ENCODE assay signal across 15 cellular contexts in the genomic region with DNA sequence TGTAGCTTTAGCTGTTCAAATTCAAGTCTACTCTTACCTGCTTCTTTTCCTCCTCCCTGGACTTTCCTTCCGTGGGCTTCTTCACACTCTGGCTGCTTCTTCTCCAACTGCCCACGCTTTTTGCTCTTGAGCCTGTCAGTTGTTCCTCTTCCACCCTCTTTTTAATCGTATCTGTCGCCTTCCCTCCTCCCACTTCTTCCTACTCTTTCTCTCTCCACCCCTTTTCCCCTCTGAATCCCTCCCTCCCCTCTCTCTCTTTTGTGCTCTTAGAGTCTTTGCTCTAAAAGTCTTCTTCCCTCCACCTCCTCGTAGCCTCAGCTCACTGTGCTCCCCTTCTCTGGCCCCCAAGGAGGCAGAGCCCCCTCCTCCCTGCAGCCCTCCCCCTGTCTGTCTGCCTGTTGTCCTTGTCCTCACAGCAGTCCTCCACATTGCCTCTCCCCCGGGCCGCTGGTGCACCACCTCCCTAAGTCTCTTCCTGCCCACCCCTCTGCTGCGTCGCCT. TPM values are rescaled to one million over a fixed set of nuclear protein-coding genes. Genes with fewer than 3 reads are reported as not detected.
DNase-seq lines count a peak whose midpoint lies in the region; ATAC-seq, FAIRE-seq and TF ChIP-seq lines count a peak whose summit lies in the region.
"Had no signal": no experiment of that assay in that cellular context is flagged by ENCODE, and none has a peak within 500 bp of the region (broad histone marks: within the 10 kb centered on the region; RNA-seq: fewer than 3 reads in every experiment).

No MANE protein-coding gene starts in this region.

- TF ChIP-seq EP300 in H1 (IDR thresholded peaks at IDR 0.05; ENCODE audit: borderline replicate concordance in 1 of 2, low read depth in 2 of 2, low read length in 2 of 2) = no peak

- H4K20me1 ChIP-seq in Loucy (ENCODE audit: insufficient read depth, low read length, poor library complexity, severe bottlenecking) = no peaks in the 10 kb centered on the region
- no peaks in the 10 kb centered on the region for H4K20me1 ChIP-seq in H1 (replicated peaks in 1 of 2; ENCODE audit: control insufficient read depth in 1 of 2, insufficient read depth in 2 of 2, low read length in 2 of 2)

- H3K4ac ChIP-seq in H1 (replicated peaks; ENCODE audit: insufficient read length, low read depth, low read length) = no peak overlapping the region

- H3K23me2 ChIP-seq in H1 (ENCODE audit: low read depth, low read length) = 0 out of 2 replicates have a peak, but pooled peaks cover 3% of the 10 kb centered on the region

- H3K27me3 ChIP-seq in Loucy (ENCODE audit: insufficient read depth, low read length, poor library complexity, severe bottlenecking) = no peaks in the 10 kb centered on the region
- H3K27me3 ChIP-seq in H1 (replicated peaks in 1 of 4; ENCODE audit: control insufficient read depth in 3 of 4, extremely low read depth in 1 of 4, insufficient read depth in 3 of 4, low read length in 3 of 4) = peaks cover 0 to 2% (median 0%) of the 10 kb centered on the region in 4 experiments; a peak in 1 of 7 replicates
- no peaks in the 10 kb centered on the region for H3K27me3 ChIP-seq in lung (ENCODE audit: control insufficient read depth, insufficient read depth)
- no peaks in the 10 kb centered on the region for H3K27me3 ChIP-seq in tibial artery

- ATAC-seq in lung (ENCODE audit: insufficient read depth, low FRiP score) (no peak), HG03565 (IDR thresholded peaks at IDR 0.05; ENCODE audit: unreplicated experiment) (no peak), GM21447 (IDR thresholded peaks at IDR 0.05; ENCODE audit: unreplicated experiment) (no peak)
- ATAC-seq: esophagus mucosa had no signal

- peak overlapping the region; percentile 26 for H2AFZ ChIP-seq in Loucy (ENCODE audit: low read length)
- peak overlapping the region; percentile 79 for H2AFZ ChIP-seq in H1 (ENCODE audit: low read length)

- no peak overlapping the region for H3K23ac ChIP-seq in H1 (ENCODE audit: insufficient read length)

- H3K27ac ChIP-seq in H1 (ENCODE audit: low read depth, low read length) (no peak overlapping the region), lung (ENCODE audit: low read depth in 1 of 2, low read length in 1 of 2) (peak overlapping the region in 1 of 2 donors; percentile 2), tibial artery (peak overlapping the region; percentile 86 to 89)
- H3K27ac ChIP-seq: C4-2B had no signal

- CTCF ChIA-PET in H1 (lab: Charles Lee; ENCODE audit: partially characterized antibody) = interaction anchor here (1.0 kb wide), 1 partner anchor 48 kb away, joined by 3 read pairs; no protein-coding TSS in a partner anchor

- H4K91ac ChIP-seq in H1 (replicated peaks; ENCODE audit: insufficient read length, low read length) = no peak overlapping the region

- peak overlapping the region; percentile 40; the same call in 1 of the 2 replicates for H2BK5ac ChIP-seq in H1 (ENCODE audit: low read depth, low read length)

- H3K79me1 ChIP-seq in H1 (ENCODE audit: low read depth, low read length) = no peaks in the 10 kb centered on the region

- H3K4me2 ChIP-seq in Loucy (ENCODE audit: low read depth, low read length, poor library complexity, severe bottlenecking) (peak overlapping the region; percentile 63), H1 (ENCODE audit: insufficient read depth in 1 of 2, low read depth in 2 of 2, low read length in 2 of 2) (peak overlapping the region; percentile 44 to 61)

- H3K9ac ChIP-seq in Loucy (ENCODE audit: low read depth, low read length, poor library complexity, severe bottlenecking) (no peak overlapping the region), H1 (replicated peaks in 1 of 4; ENCODE audit: extremely low read depth in 1 of 4, low read depth in 3 of 4, low read length in 3 of 4) (no peak overlapping the region)

- no peaks in the 10 kb centered on the region for H3K9me2 ChIP-seq in Loucy (replicated peaks; ENCODE audit: low read depth, low read length)

- H3K79me2 ChIP-seq in Loucy (ENCODE audit: insufficient read depth, low read length) = no peaks in the 10 kb centered on the region
- H3K79me2 ChIP-seq in H1 (ENCODE audit: control insufficient read depth in 1 of 2, insufficient read depth in 2 of 2, low read length in 2 of 2) = no peaks in the 10 kb centered on the region

- no peaks in the 10 kb centered on the region for H3F3A ChIP-seq in Loucy (ENCODE audit: low read depth)

- POLR2A ChIA-PET in H1 (lab: Charles Lee; ENCODE audit: partially characterized antibody) = no interaction called here

- H2BK15ac ChIP-seq in H1 (ENCODE audit: low read length) = no peak overlapping the region

- TF ChIP-seq CTCF in Loucy (conservative IDR thresholded peaks at IDR 0.05; ENCODE audit: low read length) (no peak), H1 (IDR thresholded peaks at IDR 0.05; ENCODE audit: control extremely low read depth in 1 of 3, insufficient read depth in 1 of 3, low read depth in 1 of 3, low read length in 3 of 3) (no peak), lung (IDR thresholded peaks at IDR 0.05; ENCODE audit: control extremely low read depth, extremely low read depth) (no peak), tibial artery (IDR thresholded peaks at IDR 0.05) (no peak)

- H2BK20ac ChIP-seq in H1 (ENCODE audit: low read length) = peak overlapping the region; percentile 90

- peak overlapping the region; percentile 65; the same call in 1 of the 2 replicates for H3K18ac ChIP-seq in H1 (ENCODE audit: extremely low read depth, low read length)

- H3K4me3 ChIP-seq in Loucy (ENCODE audit: low read length, poor library complexity, severe bottlenecking) (no peak overlapping the region), H1 (ENCODE audit: extremely low read depth in 1 of 4, insufficient read depth in 2 of 4, low read depth in 3 of 4, low read length in 4 of 4) (peak overlapping the region in 3 of 4 experiments; percentile 5 to 44 (median 23); a peak in 5 of 8 replicates), lung (peak overlapping the region; percentile 5), tibial artery (peak overlapping the region; percentile 52 to 57)

- no peak overlapping the region for H2BK120ac ChIP-seq in H1 (replicated peaks; ENCODE audit: low read depth, low read length)

- TF ChIP-seq RAD21 in H1 (IDR thresholded peaks at IDR 0.05 in 1 of 2, conservative IDR thresholded peaks at IDR 0.05 in 1 of 2; ENCODE audit: low read depth in 2 of 2, low read length in 2 of 2) = no peak

- no peak overlapping the region for H3K56ac ChIP-seq in H1 (replicated peaks; ENCODE audit: insufficient read length, low read depth, low read length)

- no peak overlapping the region for H4K5ac ChIP-seq in H1 (ENCODE audit: insufficient read length, low read depth, low read length)

- DNase-seq in H1 (ENCODE audit: low read depth in 1 of 2, low spot score in 2 of 2) (peak in 1 of 2 experiments; percentile 55), lung (ENCODE audit: low spot score) (no peak), tibial artery (no peak)
- DNase-seq in activated effector memory CD4-positive, alpha-beta T cell treated with Interleukin-2 at 50 U/mL for 16 hours = no peak
- DNase-seq: activated CD4-positive, alpha-beta memory T cell treated with anti-CD3 and anti-CD28 coated beads for 36 hours; amniotic stem cell; midbrain; NCI-H1048 had no signal

- no peak overlapping the region for H2BK12ac ChIP-seq in H1 (ENCODE audit: low read depth, low read length)

- H3K14ac ChIP-seq in H1 (ENCODE audit: insufficient read length) = no peak overlapping the region

- FAIRE-seq in H1 (lab: Jason Lieb, UNC) = no peak

- H2AK5ac ChIP-seq in H1 (ENCODE audit: low read depth, low read length) = no peak overlapping the region

- TF ChIP-seq POLR2A in H1 (IDR thresholded peaks at IDR 0.05; ENCODE audit: control extremely low read depth in 1 of 2, low read depth in 2 of 2, low read length in 2 of 2) = no peak

- WGBS in H1 (ENCODE audit: extremely low coverage in 1 of 2, insufficient coverage in 1 of 2, insufficient read length in 1 of 2, insufficient replicate concordance in 2 of 2, low coverage in 1 of 2, low lambda C conversion rate in 2 of 2, missing lambda C conversion rate in 1 of 2), 2 experiments = 41% methylated on average over 7 of the region's 9 CpGs; no CpG with 5 or more reads in 1 of the 2 experiments
- WGBS in lung, 2 donors = 23 to 29% methylated on average over 9 of the region's 9 CpGs

- H3K9me3 ChIP-seq in Loucy (ENCODE audit: insufficient read depth, low read depth, low read length) (no peaks in the 10 kb centered on the region), H1 (ENCODE audit: insufficient read depth in 2 of 2, low read depth in 1 of 2, low read length in 1 of 2) (no peaks in the 10 kb centered on the region), lung (ENCODE audit: control insufficient read depth in 2 of 2, insufficient read depth in 1 of 2, low read length in 1 of 2) (no peaks in the 10 kb centered on the region), tibial artery (no peaks in the 10 kb centered on the region)

- no peak overlapping the region for H4K8ac ChIP-seq in H1 (ENCODE audit: extremely low read depth, insufficient read depth, low read length)

- H3K4me1 ChIP-seq in Loucy (ENCODE audit: insufficient read depth, low read length, poor library complexity, severe bottlenecking) (peaks cover 26% of the 10 kb centered on the region), H1 (replicated peaks in 1 of 4; ENCODE audit: control insufficient read depth in 3 of 4, insufficient read depth in 4 of 4, low read length in 3 of 4) (peaks cover 0 to 9% (median 0%) of the 10 kb centered on the region in 4 experiments; a peak in 3 of 7 replicates), lung (ENCODE audit: control insufficient read depth in 2 of 2, insufficient read depth in 2 of 2, low read length in 2 of 2) (peaks cover 18 to 23% of the 10 kb centered on the region in 2 donors), tibial artery (peaks cover 0 to 70% (median 46%) of the 10 kb centered on the region in 4 donors)

- H3K36me3 ChIP-seq in Loucy (ENCODE audit: insufficient read depth, low read length) (no peaks in the 10 kb centered on the region), H1 (ENCODE audit: control insufficient read depth in 2 of 4, insufficient read depth in 4 of 4, low read length in 3 of 4) (no peaks in the 10 kb centered on the region), lung (ENCODE audit: control insufficient read depth in 2 of 2, insufficient read depth in 2 of 2, low read length in 2 of 2) (no peaks in the 10 kb centered on the region), tibial artery (no peaks in the 10 kb centered on the region)

- intact Hi-C loops in tibial artery (cut with DNase I; ENCODE audit: low total_unique reads) = loop anchor here (10.0 kb wide), 1 partner anchor 168 kb away; no protein-coding TSS in a partner anchor

RNA-seq across cellular contexts. Expression of a gene that starts 12.9 kb away (rescaled TPM):
- total RNA-seq in H1 (2021; fragmentation: NEBNext Ultra II Directional; extraction: Animal tissue kit (Norgen Biotek cat#: 25700)) = 2.7 and 2.8 TPM in 2 replicates
- 1.2 and 2.0 TPM in 2 replicates for polyA plus RNA-seq in H1 (2011; rRNA removed)
- 1.1 TPM for polyA plus RNA-seq in H1 (2011; cell fraction: cytosol; rRNA removed)
- polyA plus RNA-seq in H1 (2011; cell fraction: nucleus; rRNA removed) = 1.4 TPM
- polyA plus RNA-seq in H1 (2012, experiment 1 of 2) = 1.3 to 2.6 TPM (median 1.5 TPM) in 4 replicates
- polyA plus RNA-seq in H1 (2012, experiment 2 of 2) = 1.4 TPM
- polyA plus RNA-seq in H1 (2013, experiment 1 of 2) = 5.8 TPM
- 5.9 TPM for polyA plus RNA-seq in H1 (2013, experiment 2 of 2)
- polyA minus RNA-seq in H1 (2011; rRNA and poly(A)+ RNA removed) = 1.6 and 2.6 TPM in 2 replicates
- polyA minus RNA-seq in H1 (2011; cell fraction: cytosol; rRNA and poly(A)+ RNA removed) = 1.3 TPM
- polyA minus RNA-seq in H1 (2011; cell fraction: nucleus; rRNA and poly(A)+ RNA removed) = 0.50 TPM
- 10 to 100 TPM; 25.9 to 38.3 TPM for total RNA-seq in lung
- polyA plus RNA-seq in lung = 10 to 100 TPM in 1 of 2 donors, 1 to 10 TPM in 1; 7.7 to 11.1 TPM
- total RNA-seq: activated CD4-positive, alpha-beta memory T cell treated with anti-CD3 and anti-CD28 coated beads for 36 hours; Daoy; T-helper 2 cell treated with Interferon-gamma antibody and Interleukin-4, amounts not matched to agents 100 ng/mL and 5 ng/mL, for 36 hours had no signal
